ENCODE assay signal across 35 cellular contexts in genomic region chr2:74253937-74254336, GRCh38. TPM values are rescaled to one million over a fixed set of nuclear protein-coding genes. Genes with fewer than 3 reads are reported as not detected.
DNase-seq lines count a peak whose midpoint lies in the region; ATAC-seq and TF ChIP-seq lines count a peak whose summit lies in the region.
"Had no signal": no experiment of that assay in that cellular context is flagged by ENCODE, and none has a peak within 500 bp of the region (broad histone marks: within the 10 kb centered on the region; RNA-seq: fewer than 3 reads in every experiment).

No MANE protein-coding gene starts in this region.

- H2BK120ac ChIP-seq in mesenchymal stem cell (ENCODE audit: low read depth, low read length), result no peak overlapping the region

- no peaks in the 10 kb centered on the region for H3K4me1 Mint-ChIP-seq in stimulated activated naive CD8-positive, alpha-beta T cell treated with anti-CD3 and anti-CD28 coated beads, Interleukin-15, amount 100 ng/mL, for 72 hours
- peaks cover 0 to 4% (median under 1%) of the 10 kb centered on the region in 4 donors for H3K4me1 Mint-ChIP-seq in naive thymus-derived CD8-positive, alpha-beta T cell
- peaks cover 4% of the 10 kb centered on the region for H3K4me1 Mint-ChIP-seq in activated T-helper 17 cell treated with anti-CD3 and anti-CD28 coated beads, Interleukin-2, amount 50 U/mL, for 72 hours
- H3K4me1 Mint-ChIP-seq: activated CD4-positive, alpha-beta T cell treated with anti-CD3 and anti-CD28 coated beads for 36 hours had no signal

- H3K9me3 Mint-ChIP-seq in stimulated activated naive CD8-positive, alpha-beta T cell treated with anti-CD3 and anti-CD28 coated beads, Interleukin-15, amount 100 ng/mL, for 72 hours, result no peaks in the 10 kb centered on the region
- no peaks in the 10 kb centered on the region for H3K9me3 Mint-ChIP-seq in naive thymus-derived CD8-positive, alpha-beta T cell
- no peaks in the 10 kb centered on the region for H3K9me3 Mint-ChIP-seq in activated T-helper 17 cell treated with anti-CD3 and anti-CD28 coated beads, Interleukin-2, amount 50 U/mL, for 72 hours
- H3K9me3 Mint-ChIP-seq: activated naive CD4-positive, alpha-beta T cell treated with anti-CD3 and anti-CD28 coated beads, Interleukin-2, amount 50 U/mL, for 72 hours; activated T-helper 2 cell treated with anti-CD3 and anti-CD28 coated beads, Interferon-gamma antibody, Interleukin-2, Interleukin-4, amounts not matched to agents 10 μg/mL and 5 μg/mL and 100 μg/mL, durations not matched to agents 14 hours and 24 hours and 36 hours; CD8-positive, alpha-beta memory T cell; effector memory CD8-positive, alpha-beta T cell; nephron progenitor cell had no signal

- H3K27ac ChIP-seq in mesenchymal stem cell (ENCODE audit: low read length, poor library complexity, severe bottlenecking) (no peak overlapping the region), aorta (ENCODE audit: low read depth in 1 of 2, low read length in 2 of 2) (no peak overlapping the region)
- H3K27ac ChIP-seq: ovary, VCaP had no signal

- peaks cover 0 to 17% (median 2%) of the 10 kb centered on the region in 3 donors for H3K36me3 Mint-ChIP-seq in naive thymus-derived CD8-positive, alpha-beta T cell
- no peaks in the 10 kb centered on the region for H3K36me3 Mint-ChIP-seq in activated T-helper 17 cell treated with anti-CD3 and anti-CD28 coated beads, Interleukin-2, amount 50 U/mL, for 72 hours (ENCODE audit: low read depth)
- H3K36me3 Mint-ChIP-seq: activated naive CD4-positive, alpha-beta T cell treated with anti-CD3 and anti-CD28 coated beads, Interleukin-2, amount 50 U/mL, for 72 hours had no signal

- no peak overlapping the region for H4K91ac ChIP-seq in mesenchymal stem cell (ENCODE audit: low read length)

- H3K79me1 ChIP-seq in mesenchymal stem cell (replicated peaks; ENCODE audit: low read length, poor library complexity, severe bottlenecking), result no peaks in the 10 kb centered on the region

- peak overlapping the region in 1 of 2 donors; percentile 4 for H3K27ac Mint-ChIP-seq in stimulated activated naive CD8-positive, alpha-beta T cell treated with anti-CD3 and anti-CD28 coated beads, Interleukin-15, amount 100 ng/mL, for 72 hours
- H3K27ac Mint-ChIP-seq in naive thymus-derived CD8-positive, alpha-beta T cell, result peak overlapping the region in 2 of 10 donors; percentile 22 to 54
- no peak overlapping the region for H3K27ac Mint-ChIP-seq in activated T-helper 17 cell treated with anti-CD3 and anti-CD28 coated beads, Interleukin-2, amount 50 U/mL, for 72 hours
- H3K27ac Mint-ChIP-seq: activated CD4-positive, alpha-beta T cell treated with anti-CD3 and anti-CD28 coated beads for 36 hours; activated CD8-positive, alpha-beta T cell treated with anti-CD3 and anti-CD28 coated beads, Interleukin-2, amount 10 ng/mL, durations not matched to agents 7 days and 5 days; activated T-helper 2 cell treated with anti-CD3 and anti-CD28 coated beads, Interferon-gamma antibody, Interleukin-2, Interleukin-4, amounts not matched to agents 10 μg/mL and 5 μg/mL and 100 μg/mL, durations not matched to agents 14 hours and 24 hours and 36 hours; B cell; nephron progenitor cell had no signal

- no peak overlapping the region for H2BK15ac ChIP-seq in mesenchymal stem cell (ENCODE audit: low read depth, poor library complexity, severe bottlenecking)

- no peak for TF ChIP-seq CTCF in fibroblast of mammary gland (conservative IDR thresholded peaks at IDR 0.05; ENCODE audit: control insufficient read depth, insufficient read depth, low read depth, low read length)

- no peaks in the 10 kb centered on the region for H3K9me3 ChIP-seq in mesenchymal stem cell (ENCODE audit: control insufficient read depth, low read length)
- H3K9me3 ChIP-seq in aorta (ENCODE audit: control insufficient read depth, low read length), result no peaks in the 10 kb centered on the region
- H3K9me3 ChIP-seq: HAP-1, MG63, ovary, tibial nerve had no signal

- H3K4me2 ChIP-seq in mesenchymal stem cell (ENCODE audit: low read length, poor library complexity, severe bottlenecking), result no peak overlapping the region

- peaks cover 2% of the 10 kb centered on the region for H3K4me1 ChIP-seq in mesenchymal stem cell (ENCODE audit: control insufficient read depth, insufficient read depth, low read depth, low read length)
- peaks cover 0 to 6% of the 10 kb centered on the region in 2 donors for H3K4me1 ChIP-seq in aorta (ENCODE audit: control insufficient read depth in 1 of 2, insufficient read depth in 2 of 2, low read length in 2 of 2)
- H3K4me1 ChIP-seq: HAP-1 had no signal

- peak; percentile 28 for ATAC-seq in stimulated activated naive CD8-positive, alpha-beta T cell treated with anti-CD3 and anti-CD28 coated beads, Interleukin-15, Interleukin-2, amounts not matched to agents 100 U/mL and 50 U/mL, for 24 hours
- ATAC-seq in stimulated activated naive CD8-positive, alpha-beta T cell treated with anti-CD3 and anti-CD28 coated beads, Interleukin-15, amount 100 ng/mL, for 72 hours, result no peak
- ATAC-seq in aorta (ENCODE audit: low FRiP score), result peak; percentile 53
- ATAC-seq in naive thymus-derived CD8-positive, alpha-beta T cell, result no peak
- no peak for ATAC-seq in activated T-helper 17 cell treated with anti-CD3 and anti-CD28 coated beads, Interleukin-2, amount 50 U/mL, for 72 hours (replicated peaks)
- ATAC-seq: activated CD4-positive, alpha-beta T cell treated with anti-CD3 and anti-CD28 coated beads for 36 hours; activated CD8-positive, alpha-beta T cell treated with anti-CD3 and anti-CD28 coated beads, Interleukin-2, amount 10 ng/mL, durations not matched to agents 7 days and 5 days; activated naive CD4-positive, alpha-beta T cell treated with anti-CD3 and anti-CD28 coated beads, Interleukin-2, amount 50 U/mL, for 72 hours; effector memory CD8-positive, alpha-beta T cell; GM12878 had no signal

- H3K18ac ChIP-seq in mesenchymal stem cell (ENCODE audit: low read depth in 1 of 2, low read length in 2 of 2), result no peak overlapping the region

- H2BK5ac ChIP-seq in mesenchymal stem cell (ENCODE audit: low read depth, low read length, poor library complexity, severe bottlenecking), result no peak overlapping the region

- H3K27me3 ChIP-seq in mesenchymal stem cell (ENCODE audit: control insufficient read depth in 1 of 2, insufficient read depth in 1 of 2, low read length in 2 of 2), result peaks cover 0 to 51% of the 10 kb centered on the region in 2 experiments
- H3K27me3 ChIP-seq in aorta (ENCODE audit: control insufficient read depth in 1 of 2, insufficient read depth in 2 of 2, low read length in 1 of 2), result no peaks in the 10 kb centered on the region
- H3K27me3 ChIP-seq: MG63, ovary, tibial nerve had no signal

- H3K36me3 ChIP-seq in mesenchymal stem cell (ENCODE audit: control insufficient read depth in 1 of 2, insufficient read depth in 2 of 2, low read depth in 1 of 2, low read length in 2 of 2) (no peaks in the 10 kb centered on the region), aorta (ENCODE audit: control insufficient read depth in 1 of 2, insufficient read depth in 2 of 2, low read length in 1 of 2) (no peaks in the 10 kb centered on the region)
- H3K36me3 ChIP-seq: HAP-1, MG63, ovary had no signal

- peak overlapping the region; percentile 46 for H3K9ac ChIP-seq in mesenchymal stem cell (ENCODE audit: low read length)

- no peak overlapping the region for H3K4ac ChIP-seq in mesenchymal stem cell (ENCODE audit: low read depth in 1 of 2, low read length in 2 of 2)

- H2BK12ac ChIP-seq in mesenchymal stem cell (ENCODE audit: low read length in 2 of 2), result no peak overlapping the region

- H3K23ac ChIP-seq in mesenchymal stem cell (ENCODE audit: low read length in 2 of 2), result no peak overlapping the region

- no peak overlapping the region for H3K4me3 Mint-ChIP-seq in stimulated activated naive CD8-positive, alpha-beta T cell treated with anti-CD3 and anti-CD28 coated beads, Interleukin-15, amount 100 ng/mL, for 72 hours
- no peak overlapping the region for H3K4me3 Mint-ChIP-seq in naive thymus-derived CD8-positive, alpha-beta T cell
- H3K4me3 Mint-ChIP-seq in activated T-helper 17 cell treated with anti-CD3 and anti-CD28 coated beads, Interleukin-2, amount 50 U/mL, for 72 hours, result no peak overlapping the region
- H3K4me3 Mint-ChIP-seq: activated CD4-positive, alpha-beta T cell treated with anti-CD3 and anti-CD28 coated beads for 36 hours; activated CD8-positive, alpha-beta T cell treated with anti-CD3 and anti-CD28 coated beads, Interleukin-2, amount 10 ng/mL, durations not matched to agents 7 days and 5 days; B cell; CD8-positive, alpha-beta memory T cell; effector memory CD8-positive, alpha-beta T cell; nephron progenitor cell had no signal

- H3K14ac ChIP-seq in mesenchymal stem cell (ENCODE audit: low read length in 2 of 2), result no peak overlapping the region

- 84% methylated on average over 4 of the region's 4 CpGs for WGBS in mesenchymal stem cell
- WGBS in aorta, 2 donors, result 0 to 7% methylated on average over 4 of the region's 4 CpGs

- intact Hi-C loops in aorta (cut with DNase I), result loop anchor here (5.0 to 10.0 kb wide), 3 partner anchors 57 to 81 kb away; partner anchors contain the start of gene MTHFD2 (in 1 of the 2)

- POLR2A ChIA-PET in naive thymus-derived CD8-positive, alpha-beta T cell (lab: Charles Lee), result no interaction called here

- H2AK5ac ChIP-seq in mesenchymal stem cell (ENCODE audit: low read length, severe bottlenecking), result no peak overlapping the region

- no peak for DNase-seq in stimulated activated naive CD8-positive, alpha-beta T cell treated with anti-CD3 and anti-CD28 coated beads, Interleukin-15, Interleukin-2, amounts not matched to agents 100 U/mL and 50 U/mL, for 24 hours
- DNase-seq in stimulated activated naive CD8-positive, alpha-beta T cell treated with anti-CD3 and anti-CD28 coated beads, Interleukin-15, amount 100 ng/mL, for 72 hours, result no peak
- DNase-seq in fibroblast of mammary gland (ENCODE audit: low read depth) (peak; percentile 58), mesenchymal stem cell (no peak), aorta (no peak), GOT3 (lab: John Stamatoyannopoulos, UW) (no peak)
- DNase-seq in naive thymus-derived CD8-positive, alpha-beta T cell, result no peak
- DNase-seq: ACHN; activated CD4-positive, alpha-beta T cell treated with anti-CD3 and anti-CD28 coated beads for 36 hours; activated CD8-positive, alpha-beta T cell treated with anti-CD3 and anti-CD28 coated beads, Interleukin-2, amount 10 ng/mL, durations not matched to agents 7 days and 5 days; anterior cingulate cortex; CD8-positive, alpha-beta memory T cell; central memory CD4-positive, alpha-beta T cell; effector memory CD8-positive, alpha-beta T cell; EL; erythroblast; foreskin melanocyte; KG1; MG63; NCI-H1417; NCI-H2081 treated with DMSO at 0.1 percent for 48 hours; NCI-H226; NCI-H526 treated with DMSO at 0.1 percent for 48 hours; nephron progenitor cell; stimulated activated CD4-positive, alpha-beta T cell treated with anti-CD3 and anti-CD28 coated beads, Interleukin-2, amount 100 ng/mL, for 48 hours had no signal

- H2AFZ ChIP-seq in mesenchymal stem cell (ENCODE audit: low read depth, low read length), result no peak overlapping the region

- no peak overlapping the region for H4K8ac ChIP-seq in mesenchymal stem cell (ENCODE audit: low read length)

- no peaks in the 10 kb centered on the region for H3K27me3 Mint-ChIP-seq in stimulated activated naive CD8-positive, alpha-beta T cell treated with anti-CD3 and anti-CD28 coated beads, Interleukin-15, amount 100 ng/mL, for 72 hours
- no peaks in the 10 kb centered on the region for H3K27me3 Mint-ChIP-seq in naive thymus-derived CD8-positive, alpha-beta T cell
- H3K27me3 Mint-ChIP-seq in activated T-helper 17 cell treated with anti-CD3 and anti-CD28 coated beads, Interleukin-2, amount 50 U/mL, for 72 hours, result no peaks in the 10 kb centered on the region
- H3K27me3 Mint-ChIP-seq: activated CD4-positive, alpha-beta T cell treated with anti-CD3 and anti-CD28 coated beads for 36 hours; B cell; effector memory CD8-positive, alpha-beta T cell had no signal

- no peak overlapping the region for H3K4me3 ChIP-seq in fibroblast of mammary gland (ENCODE audit: control insufficient read depth, low read depth, low read length)
- H3K4me3 ChIP-seq in mesenchymal stem cell (ENCODE audit: insufficient read depth in 1 of 2, low read depth in 1 of 2, low read length in 2 of 2), result no peak overlapping the region
- no peak overlapping the region for H3K4me3 ChIP-seq in aorta (ENCODE audit: low read length in 2 of 2)
- H3K4me3 ChIP-seq: GM12878, HAP-1, lung, MG63, ovary, tibial nerve had no signal

RNA-seq across cellular contexts. Expression of gene MTHFD2, which starts 55.5 kb away (rescaled TPM):
- polyA plus RNA-seq in mesenchymal stem cell (2013, experiment 1 of 2), result 88.7 TPM
- polyA plus RNA-seq in mesenchymal stem cell (2013, experiment 2 of 2), result 89.4 TPM
- total RNA-seq in aorta, result 100 to 1,000 TPM in 1 of 2 donors, 10 to 100 TPM in 1; 55.7 to 119 TPM
- polyA plus RNA-seq in aorta, result 100 to 1,000 TPM; 135 to 180 TPM
- 10 to 100 TPM; 37.3 to 38.1 TPM for total RNA-seq in naive thymus-derived CD8-positive, alpha-beta T cell
- 1 to 10 TPM; 4.8 to 5.9 (median 5.4) TPM for polyA plus RNA-seq in naive thymus-derived CD8-positive, alpha-beta T cell
- 100 to 1,000 TPM; 281 to 284 TPM for total RNA-seq in activated T-helper 17 cell treated with anti-CD3 and anti-CD28 coated beads, Interleukin-2, amount 50 U/mL, for 72 hours

Comparison
In these comparisons a context has a peak if more than half of its experiments do, and no peak if none do; other contexts are left out.
1. ATAC-seq: peak in stimulated activated naive CD8-positive, alpha-beta T cell treated with anti-CD3 and anti-CD28 coated beads, Interleukin-15, Interleukin-2, amounts not matched to agents 100 U/mL and 50 U/mL, for 24 hours (single experiment) and aorta (single experiment); none in stimulated activated naive CD8-positive, alpha-beta T cell treated with anti-CD3 and anti-CD28 coated beads, Interleukin-15, amount 100 ng/mL, for 72 hours (single experiment), naive thymus-derived CD8-positive, alpha-beta T cell (0 of 2) and activated T-helper 17 cell treated with anti-CD3 and anti-CD28 coated beads, Interleukin-2, amount 50 U/mL, for 72 hours (single experiment).